22 cellular contexts compared by ENCODE assay signal in genomic region chr10:43071881-43072650, GRCh38.
"Had no signal": no experiment of that assay in that cellular context is flagged by ENCODE, and none has a peak within 500 bp of the region (broad histone marks: within the 10 kb centered on the region; RNA-seq: fewer than 3 reads in every experiment).

No MANE protein-coding gene starts in this region.

- ATAC-seq: heart right ventricle; left lung; stimulated activated effector memory CD8-positive, alpha-beta T cell treated with anti-CD3 and anti-CD28 coated beads, Interleukin-12 subunit alpha, Interleukin-12 subunit beta, amount 100 ng/mL, for 72 hours; upper lobe of right lung had no signal

- FAIRE-seq: islet of Langerhans, small intestine had no signal

- DNase-seq: central memory CD4-positive, alpha-beta T cell; cortex of kidney; dorsolateral prefrontal cortex; effector CD8-positive, alpha-beta T cell; foreskin melanocyte; heart right ventricle; hypothalamus; mesenchymal stem cell; midbrain; naive B cell; small intestine; stimulated activated CD4-positive, alpha-beta T cell treated with anti-CD3 and anti-CD28 coated beads, Interleukin-4, amount 100 ng/mL, for 1 hour; stimulated activated CD8-positive, alpha-beta memory T cell treated with anti-CD3 and anti-CD28 coated beads, Interleukin-4, amount 100 ng/mL, for 48 hours; testis; upper lobe of right lung had no signal

- H3K9me3 ChIP-seq: heart right ventricle, left lung, neutrophil, right atrium auricular region, testis, tibial nerve, upper lobe of right lung had no signal

- H3K4me3 ChIP-seq: dorsolateral prefrontal cortex, heart right ventricle, left lung, lung, right atrium auricular region, testis, tibial nerve, upper lobe of right lung had no signal

- H3K4me1 ChIP-seq: testis, upper lobe of right lung had no signal

- H3K36me3 ChIP-seq: heart right ventricle, left lung, neutrophil, right atrium auricular region, tibial nerve, upper lobe of right lung had no signal

- H3K27ac ChIP-seq: dorsolateral prefrontal cortex, heart right ventricle, left lung, neutrophil, right atrium auricular region, testis, tibial nerve, upper lobe of right lung had no signal
